Comparison of ENCODE assay signal across 9 cellular contexts in genomic region chr5:175657593-175658271, GRCh38. TPM values are rescaled to one million over a fixed set of nuclear protein-coding genes. Genes with fewer than 3 reads are reported as not detected.
DNase-seq lines count a peak whose midpoint lies in the region; ATAC-seq, FAIRE-seq and TF ChIP-seq lines count a peak whose summit lies in the region.
"Had no signal": no experiment of that assay in that cellular context is flagged by ENCODE, and none has a peak within 500 bp of the region (broad histone marks: within the 10 kb centered on the region; RNA-seq: fewer than 3 reads in every experiment).

A gene with protein sequence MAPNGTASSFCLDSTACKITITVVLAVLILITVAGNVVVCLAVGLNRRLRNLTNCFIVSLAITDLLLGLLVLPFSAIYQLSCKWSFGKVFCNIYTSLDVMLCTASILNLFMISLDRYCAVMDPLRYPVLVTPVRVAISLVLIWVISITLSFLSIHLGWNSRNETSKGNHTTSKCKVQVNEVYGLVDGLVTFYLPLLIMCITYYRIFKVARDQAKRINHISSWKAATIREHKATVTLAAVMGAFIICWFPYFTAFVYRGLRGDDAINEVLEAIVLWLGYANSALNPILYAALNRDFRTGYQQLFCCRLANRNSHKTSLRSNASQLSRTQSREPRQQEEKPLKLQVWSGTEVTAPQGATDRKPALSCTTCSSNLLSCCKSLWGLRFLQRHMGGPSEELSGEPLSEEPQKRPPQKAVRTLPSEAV (plus strand): TSS chr5:175658071. CDS start chr5:175683234, 25,163 bp downstream.

- peak within 1 kb of the TSS; percentile 84 for H3K27ac Mint-ChIP-seq in activated CD8-positive, alpha-beta T cell treated with anti-CD3 and anti-CD28 coated beads for 36 hours

- POLR2A ChIA-PET in HepG2 (lab: Yijun Ruan, JAX): no interaction called here
- POLR2A ChIA-PET in activated CD8-positive, alpha-beta T cell treated with anti-CD3 and anti-CD28 coated beads for 36 hours (lab: Charles Lee): interaction anchor here (1.0 kb wide), 2 partner anchors 11 to 129 kb away, joined by 3 read pairs; no protein-coding TSS in a partner anchor

- H3K36me3 Mint-ChIP-seq in activated CD8-positive, alpha-beta T cell treated with anti-CD3 and anti-CD28 coated beads for 36 hours (ENCODE audit: low read depth): peaks cover 30% of the 10 kb centered on the region

- H3K27ac ChIP-seq in liver (ENCODE audit: low read depth in 1 of 2, low read length in 2 of 2): no peak within 1 kb of the TSS
- H3K27ac ChIP-seq in HepG2 (ENCODE audit: extremely low read length, insufficient read depth, low read length): no peak within 1 kb of the TSS
- peak within 1 kb of the TSS in 3 of 4 donors; percentile 56 to 78 (median 74) for H3K27ac ChIP-seq in esophagus squamous epithelium
- H3K27ac ChIP-seq in neural cell (ENCODE audit: low read length): no peak within 1 kb of the TSS
- H3K27ac ChIP-seq in upper lobe of right lung: peak within 1 kb of the TSS; percentile 36

- peaks cover 5% of the 10 kb centered on the region for H3K9me3 Mint-ChIP-seq in activated CD8-positive, alpha-beta T cell treated with anti-CD3 and anti-CD28 coated beads for 36 hours

- peaks cover 72% of the 10 kb centered on the region for H3K4me1 Mint-ChIP-seq in activated CD8-positive, alpha-beta T cell treated with anti-CD3 and anti-CD28 coated beads for 36 hours (ENCODE audit: low read depth)

- 3% methylated on average over 58 of the region's 58 CpGs for WGBS in liver
- WGBS in HepG2 (ENCODE audit: low lambda C conversion rate): 48% methylated on average over 36 of the region's 58 CpGs
- WGBS in esophagus squamous epithelium, 2 donors: 2 to 12% methylated on average over 23 to 38 of the region's 58 CpGs

- peak within 1 kb of the TSS; percentile 84 for H3K4me3 Mint-ChIP-seq in activated CD8-positive, alpha-beta T cell treated with anti-CD3 and anti-CD28 coated beads for 36 hours

- H3K27me3 ChIP-seq in liver (ENCODE audit: control insufficient read depth in 4 of 4, insufficient read depth in 4 of 4, low read length in 3 of 4) (peaks cover 0 to 5% (median 4%) of the 10 kb centered on the region in 4 donors), HepG2 (ENCODE audit: control insufficient read depth in 1 of 2, insufficient read depth in 2 of 2, low read length in 2 of 2) (peaks cover 0 to 21% of the 10 kb centered on the region in 2 experiments), esophagus squamous epithelium (peaks cover 0 to 77% (median 7%) of the 10 kb centered on the region in 4 donors), neural cell (ENCODE audit: insufficient read depth, low read depth, low read length) (peaks cover 23% of the 10 kb centered on the region), upper lobe of right lung (peaks cover 64% of the 10 kb centered on the region)

- H3K9ac ChIP-seq in liver (ENCODE audit: low read depth in 1 of 2, low read length in 2 of 2): no peak within 1 kb of the TSS
- H3K9ac ChIP-seq in HepG2 (ENCODE audit: insufficient read depth, low read depth, low read length): no peak within 1 kb of the TSS
- peak within 1 kb of the TSS; percentile 50 for H3K9ac ChIP-seq in neural cell (ENCODE audit: low read length)

- BruUV-seq in HepG2 (replicated peaks; lab: Mats Ljungman, UMichigan): no TSS peak

- H3K4me1 ChIP-seq in liver (ENCODE audit: control insufficient read depth in 4 of 4, insufficient read depth in 4 of 4, low read length in 3 of 4) (peaks cover 0 to 14% (median 8%) of the 10 kb centered on the region in 4 donors), HepG2 (ENCODE audit: insufficient read depth, low read length) (0 out of 2 replicates have a peak, but pooled peaks cover 5% of the 10 kb centered on the region), esophagus squamous epithelium (peaks cover 0 to 21% (median 9%) of the 10 kb centered on the region in 3 donors), upper lobe of right lung (peaks cover 8% of the 10 kb centered on the region)

- no peak for FAIRE-seq in HepG2 (lab: Jason Lieb, UNC)
- FAIRE-seq: G401.6 had no signal

- H3K4me3 ChIP-seq in liver (ENCODE audit: low read depth in 1 of 3, low read length in 3 of 3): peak within 1 kb of the TSS; percentile 22 to 43 (median 29)
- no peak within 1 kb of the TSS for H3K4me3 ChIP-seq in HepG2 (replicated peaks in 1 of 3; ENCODE audit: insufficient read depth in 1 of 3, low read depth in 2 of 3, low read length in 3 of 3)
- H3K4me3 ChIP-seq in esophagus squamous epithelium: peak within 1 kb of the TSS; percentile 35 to 72 (median 44)
- H3K4me3 ChIP-seq in neural cell (ENCODE audit: low read length): peak within 1 kb of the TSS; percentile 72
- H3K4me3 ChIP-seq in upper lobe of right lung: peak within 1 kb of the TSS; percentile 50

- no peaks in the 10 kb centered on the region for H3K9me3 ChIP-seq in liver (ENCODE audit: control insufficient read depth in 4 of 4, low read length in 3 of 4)
- H3K9me3 ChIP-seq in HepG2 (ENCODE audit: low read length): no peaks in the 10 kb centered on the region
- H3K9me3 ChIP-seq in esophagus squamous epithelium: no peaks in the 10 kb centered on the region
- no peaks in the 10 kb centered on the region for H3K9me3 ChIP-seq in neural cell (ENCODE audit: low read length)
- no peaks in the 10 kb centered on the region for H3K9me3 ChIP-seq in upper lobe of right lung

- H3K4me2 ChIP-seq in HepG2 (ENCODE audit: low read depth, low read length): no peak within 1 kb of the TSS
- peak within 1 kb of the TSS; percentile 55 for H3K4me2 ChIP-seq in neural cell (ENCODE audit: low read length)

- TF ChIP-seq POLR2A in HepG2 (IDR thresholded peaks at IDR 0.05; ENCODE audit: insufficient read depth in 1 of 2, low read depth in 2 of 2, low read length in 2 of 2): no peak
- TF ChIP-seq POLR2A in esophagus squamous epithelium (IDR thresholded peaks at IDR 0.05): peak in 1 of 4 donors; percentile 22

- no peak for TF ChIP-seq RAD21 in liver (IDR thresholded peaks at IDR 0.05)
- no peak for TF ChIP-seq RAD21 in HepG2 (CRISPR knock-in tag; IDR thresholded peaks at IDR 0.05)
- no peak for TF ChIP-seq RAD21 in neural cell (conservative IDR thresholded peaks at IDR 0.05)

- H3K79me2 ChIP-seq in HepG2 (ENCODE audit: insufficient read depth, low read length): no peaks in the 10 kb centered on the region
- no peaks in the 10 kb centered on the region for H3K79me2 ChIP-seq in neural cell (replicated peaks; ENCODE audit: insufficient read depth, low read length)

- CTCF ChIA-PET in HepG2 (lab: Yijun Ruan, JAX; ENCODE audit: low intra/inter-chr PET ratio, low total read pairs): no interaction called here
- CTCF ChIA-PET in activated CD8-positive, alpha-beta T cell treated with anti-CD3 and anti-CD28 coated beads for 36 hours (lab: Charles Lee): interaction anchor here (1.0 to 12.4 kb wide), 3 partner anchors 20 to 123 kb away, joined by 3 to 105 read pairs (median 4); no protein-coding TSS in a partner anchor

- no peak for DNase-seq in HepG2 (ENCODE audit: low spot score)
- DNase-seq in activated CD8-positive, alpha-beta T cell treated with anti-CD3 and anti-CD28 coated beads for 36 hours: peak; percentile 75
- no peak for DNase-seq in esophagus squamous epithelium (lab: John Stamatoyannopoulos, UW)
- no peak for DNase-seq in upper lobe of right lung

- intact Hi-C loops in HepG2 (cut with micrococcal nuclease; ENCODE audit: unreplicated experiment): no loop called here
- intact Hi-C loops in activated CD8-positive, alpha-beta T cell treated with anti-CD3 and anti-CD28 coated beads for 36 hours (cut with micrococcal nuclease): loop anchor here (2.0 to 5.0 kb wide), 2 partner anchors 40 to 123 kb away; no protein-coding TSS in a partner anchor
- intact Hi-C loops in esophagus squamous epithelium (cut with DNase I): no loop called here
- intact Hi-C loops in upper lobe of right lung (cut with DNase I): no loop called here

- no peaks in the 10 kb centered on the region for H3F3A ChIP-seq in neural cell (ENCODE audit: insufficient read depth, low read length, poor library complexity, severe bottlenecking)

- TF ChIP-seq EP300 in HepG2 (IDR thresholded peaks at IDR 0.05; ENCODE audit: low read depth in 2 of 2, low read length in 2 of 2) (no peak), HepG2 (CRISPR knock-in tag; IDR thresholded peaks at IDR 0.05; ENCODE audit: borderline replicate concordance) (no peak), neural cell (conservative IDR thresholded peaks at IDR 0.05; ENCODE audit: poor library complexity, severe bottlenecking) (no peak)

- no peaks in the 10 kb centered on the region for H3K9me2 ChIP-seq in neural cell (ENCODE audit: insufficient read depth, low read length)

- in situ Hi-C loops in HepG2 (cut with HindIII; ENCODE audit: extremely low pct_ligation_motif_present, low pct_unique_long_range_greater_than_20kb): no loop called here

- H2AFZ ChIP-seq in HepG2 (ENCODE audit: low read length) (no peak within 1 kb of the TSS), neural cell (ENCODE audit: low read depth, low read length) (no peak within 1 kb of the TSS)

- TF ChIP-seq CTCF in liver (IDR thresholded peaks at IDR 0.05; ENCODE audit: low read depth, low read length, missing input control) (no peak), HepG2 (CRISPR knock-in tag; IDR thresholded peaks at IDR 0.05) (no peak), esophagus squamous epithelium (IDR thresholded peaks at IDR 0.05) (no peak), neural cell (IDR thresholded peaks at IDR 0.05; ENCODE audit: poor library complexity, severe bottlenecking) (no peak), upper lobe of right lung (IDR thresholded peaks at IDR 0.05) (no peak)
- no peak for TF ChIP-seq CTCF in activated CD8-positive, alpha-beta T cell treated with anti-CD3 and anti-CD28 coated beads for 36 hours (IDR thresholded peaks at IDR 0.05)

- H4K20me1 ChIP-seq in HepG2 (ENCODE audit: insufficient read depth, low read length) (no peaks in the 10 kb centered on the region), neural cell (ENCODE audit: insufficient read depth) (no peaks in the 10 kb centered on the region)

- H3K36me3 ChIP-seq in liver (ENCODE audit: control insufficient read depth in 4 of 4, insufficient read depth in 3 of 4, low read depth in 1 of 4, low read length in 3 of 4): no peaks in the 10 kb centered on the region
- H3K36me3 ChIP-seq in HepG2 (replicated peaks in 1 of 2; ENCODE audit: control insufficient read depth in 1 of 2, insufficient read depth in 2 of 2, low read length in 2 of 2): no peaks in the 10 kb centered on the region
- H3K36me3 ChIP-seq in esophagus squamous epithelium: no peaks in the 10 kb centered on the region
- H3K36me3 ChIP-seq in neural cell (ENCODE audit: insufficient read depth, low read length): no peaks in the 10 kb centered on the region
- H3K36me3 ChIP-seq in upper lobe of right lung: no peaks in the 10 kb centered on the region

- ATAC-seq in HepG2: no peak
- peak; percentile 47 for ATAC-seq in activated CD8-positive, alpha-beta T cell treated with anti-CD3 and anti-CD28 coated beads for 36 hours
- ATAC-seq in upper lobe of right lung: peak; percentile 73
- ATAC-seq in GM19452 (IDR thresholded peaks at IDR 0.05; ENCODE audit: unreplicated experiment): no peak
- ATAC-seq in HG02642 (IDR thresholded peaks at IDR 0.05; ENCODE audit: poor library complexity, unreplicated experiment): no peak

- no peaks in the 10 kb centered on the region for H3K27me3 Mint-ChIP-seq in activated CD8-positive, alpha-beta T cell treated with anti-CD3 and anti-CD28 coated beads for 36 hours

RNA-seq across cellular contexts. Expression of the gene that starts here (rescaled TPM):
- total RNA-seq in liver (1 to 10 TPM; 2.1 to 2.6 TPM), HepG2 (2016; rRNA removed; fragmentation: Illumina TruSeq; extraction: Trizol) (not detected in 2 replicates), esophagus squamous epithelium (1 to 10 TPM in 2 of 4 donors, under 1 TPM in 2; 0.15 to 4.5 (median 1.4) TPM), upper lobe of right lung (8.2 TPM)
- polyA plus RNA-seq in liver (under 1 TPM; 0.44 to 0.51 TPM), HepG2 (2011; rRNA removed) (not detected in 2 replicates), neural cell (0.09 TPM in 1 of 2 replicates, not detected in the other)
- not detected in 2 replicates for total RNA-seq in HepG2 (2016; cell fraction: cytosol; rRNA removed; fragmentation: Illumina TruSeq; extraction: Trizol; ENCODE audit: low read depth)
- total RNA-seq in HepG2 (2016; cell fraction: insoluble cytoplasmic fraction; rRNA removed; fragmentation: Illumina TruSeq; extraction: Trizol): not detected in 2 replicates
- total RNA-seq in HepG2 (2016; cell fraction: membrane; rRNA removed; fragmentation: Illumina TruSeq; extraction: Trizol): not detected in 2 replicates
- not detected in 2 replicates for total RNA-seq in HepG2 (2016; cell fraction: nucleus; rRNA removed; fragmentation: Illumina TruSeq; extraction: Trizol)
- polyA plus RNA-seq in HepG2 (2011; cell fraction: cytosol; rRNA removed): not detected in 2 replicates
- polyA plus RNA-seq in HepG2 (2011; cell fraction: nucleus; rRNA removed): not detected in 2 replicates
- not detected in 2 replicates for polyA plus RNA-seq in HepG2 (2012)
- polyA plus RNA-seq in HepG2 (2016; cell fraction: cytosol; fragmentation: Illumina TruSeq; extraction: Trizol; ENCODE audit: low read depth): not detected in 2 replicates
- not detected in 2 replicates for polyA plus RNA-seq in HepG2 (2016; cell fraction: insoluble cytoplasmic fraction; fragmentation: Illumina TruSeq; extraction: Trizol; ENCODE audit: low read depth)
- polyA plus RNA-seq in HepG2 (2016; cell fraction: membrane; fragmentation: Illumina TruSeq; extraction: Trizol; ENCODE audit: low read depth): not detected in 2 replicates
- not detected in 2 replicates for polyA plus RNA-seq in HepG2 (2016; cell fraction: nucleus; fragmentation: Illumina TruSeq; extraction: Trizol; ENCODE audit: insufficient read depth, low read depth)
- 0.04 TPM in 1 of 2 replicates, not detected in the other for polyA minus RNA-seq in HepG2 (2011; rRNA and poly(A)+ RNA removed; ENCODE audit: low replicate concordance)
- not detected in 2 replicates for polyA minus RNA-seq in HepG2 (2011; cell fraction: cytosol; rRNA and poly(A)+ RNA removed)
- polyA minus RNA-seq in HepG2 (2011; cell fraction: nucleus; rRNA and poly(A)+ RNA removed): not detected in 2 replicates
- 10 to 100 TPM; 23.2 to 24.5 TPM for total RNA-seq in activated CD8-positive, alpha-beta T cell treated with anti-CD3 and anti-CD28 coated beads for 36 hours
- 0.49 and 0.58 TPM in 2 replicates for polyA minus RNA-seq in neural cell

Comparison
In these comparisons a context has a peak if more than half of its experiments do, and no peak if none do; other contexts are left out.
1. H3K4me3 ChIP-seq: peak in liver (3 of 3), esophagus squamous epithelium (4 of 4), neural cell (single experiment) and upper lobe of right lung (single experiment); none in HepG2 (0 of 3).
2. H3K27ac ChIP-seq: peak in esophagus squamous epithelium (3 of 4) and upper lobe of right lung (single experiment); none in liver (0 of 2), HepG2 (single experiment) and neural cell (single experiment).
3. ATAC-seq: peak in activated CD8-positive, alpha-beta T cell treated with anti-CD3 and anti-CD28 coated beads for 36 hours (single experiment) and upper lobe of right lung (single experiment); none in HepG2 (single experiment), GM19452 (single experiment) and HG02642 (single experiment).